ENCODE assay signal across 1 cellular context in the genomic region with DNA sequence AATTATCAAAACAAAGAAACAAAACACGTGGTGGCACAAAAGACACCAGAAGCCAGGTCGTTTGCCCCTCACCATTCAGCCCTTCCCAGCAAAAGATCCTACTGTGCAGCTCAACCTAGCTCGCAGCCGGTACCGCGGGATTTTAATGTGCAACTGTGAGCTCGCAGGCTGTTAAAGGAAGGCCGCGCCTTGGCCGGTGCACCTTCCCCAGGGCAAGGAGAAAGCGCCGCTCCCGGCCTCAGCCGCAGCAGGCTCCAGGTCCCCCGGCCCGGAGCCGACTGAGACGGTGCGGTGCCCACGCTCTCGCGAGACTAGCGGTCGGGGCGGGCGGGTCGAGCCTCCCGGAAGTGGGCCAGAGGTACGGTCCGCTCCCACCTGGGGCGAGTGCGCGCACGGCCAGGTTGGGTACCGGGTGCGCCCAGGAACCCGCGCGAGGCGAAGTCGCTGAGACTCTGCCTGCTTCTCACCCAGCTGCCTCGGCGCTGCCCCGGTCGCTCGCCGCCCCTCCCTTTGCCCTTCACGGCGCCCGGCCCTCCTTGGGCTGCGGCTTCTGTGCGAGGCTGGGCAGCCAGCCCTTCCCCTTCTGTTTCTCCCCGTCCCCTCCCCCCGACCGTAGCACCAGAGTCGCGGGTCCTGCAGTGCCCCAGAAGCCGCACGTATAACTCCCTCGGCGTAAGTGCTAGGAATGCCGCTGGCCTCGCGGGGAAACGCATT.
A peak's percentile ranks its signal among the peaks of the same experiment; 100 is the strongest.
TF ChIP-seq lines count a peak whose summit lies in the region.

A gene (plus strand): TSS at position 618 of the 714 bp plus-strand sequence. CDS start 682 bp downstream, outside the sequence.

TF ChIP-seq in K562, 482 proteins besides CTCF, POLR2A, EP300 and RAD21 (continued from another document and continues in another):
- TF ChIP-seq, protein P1, sequence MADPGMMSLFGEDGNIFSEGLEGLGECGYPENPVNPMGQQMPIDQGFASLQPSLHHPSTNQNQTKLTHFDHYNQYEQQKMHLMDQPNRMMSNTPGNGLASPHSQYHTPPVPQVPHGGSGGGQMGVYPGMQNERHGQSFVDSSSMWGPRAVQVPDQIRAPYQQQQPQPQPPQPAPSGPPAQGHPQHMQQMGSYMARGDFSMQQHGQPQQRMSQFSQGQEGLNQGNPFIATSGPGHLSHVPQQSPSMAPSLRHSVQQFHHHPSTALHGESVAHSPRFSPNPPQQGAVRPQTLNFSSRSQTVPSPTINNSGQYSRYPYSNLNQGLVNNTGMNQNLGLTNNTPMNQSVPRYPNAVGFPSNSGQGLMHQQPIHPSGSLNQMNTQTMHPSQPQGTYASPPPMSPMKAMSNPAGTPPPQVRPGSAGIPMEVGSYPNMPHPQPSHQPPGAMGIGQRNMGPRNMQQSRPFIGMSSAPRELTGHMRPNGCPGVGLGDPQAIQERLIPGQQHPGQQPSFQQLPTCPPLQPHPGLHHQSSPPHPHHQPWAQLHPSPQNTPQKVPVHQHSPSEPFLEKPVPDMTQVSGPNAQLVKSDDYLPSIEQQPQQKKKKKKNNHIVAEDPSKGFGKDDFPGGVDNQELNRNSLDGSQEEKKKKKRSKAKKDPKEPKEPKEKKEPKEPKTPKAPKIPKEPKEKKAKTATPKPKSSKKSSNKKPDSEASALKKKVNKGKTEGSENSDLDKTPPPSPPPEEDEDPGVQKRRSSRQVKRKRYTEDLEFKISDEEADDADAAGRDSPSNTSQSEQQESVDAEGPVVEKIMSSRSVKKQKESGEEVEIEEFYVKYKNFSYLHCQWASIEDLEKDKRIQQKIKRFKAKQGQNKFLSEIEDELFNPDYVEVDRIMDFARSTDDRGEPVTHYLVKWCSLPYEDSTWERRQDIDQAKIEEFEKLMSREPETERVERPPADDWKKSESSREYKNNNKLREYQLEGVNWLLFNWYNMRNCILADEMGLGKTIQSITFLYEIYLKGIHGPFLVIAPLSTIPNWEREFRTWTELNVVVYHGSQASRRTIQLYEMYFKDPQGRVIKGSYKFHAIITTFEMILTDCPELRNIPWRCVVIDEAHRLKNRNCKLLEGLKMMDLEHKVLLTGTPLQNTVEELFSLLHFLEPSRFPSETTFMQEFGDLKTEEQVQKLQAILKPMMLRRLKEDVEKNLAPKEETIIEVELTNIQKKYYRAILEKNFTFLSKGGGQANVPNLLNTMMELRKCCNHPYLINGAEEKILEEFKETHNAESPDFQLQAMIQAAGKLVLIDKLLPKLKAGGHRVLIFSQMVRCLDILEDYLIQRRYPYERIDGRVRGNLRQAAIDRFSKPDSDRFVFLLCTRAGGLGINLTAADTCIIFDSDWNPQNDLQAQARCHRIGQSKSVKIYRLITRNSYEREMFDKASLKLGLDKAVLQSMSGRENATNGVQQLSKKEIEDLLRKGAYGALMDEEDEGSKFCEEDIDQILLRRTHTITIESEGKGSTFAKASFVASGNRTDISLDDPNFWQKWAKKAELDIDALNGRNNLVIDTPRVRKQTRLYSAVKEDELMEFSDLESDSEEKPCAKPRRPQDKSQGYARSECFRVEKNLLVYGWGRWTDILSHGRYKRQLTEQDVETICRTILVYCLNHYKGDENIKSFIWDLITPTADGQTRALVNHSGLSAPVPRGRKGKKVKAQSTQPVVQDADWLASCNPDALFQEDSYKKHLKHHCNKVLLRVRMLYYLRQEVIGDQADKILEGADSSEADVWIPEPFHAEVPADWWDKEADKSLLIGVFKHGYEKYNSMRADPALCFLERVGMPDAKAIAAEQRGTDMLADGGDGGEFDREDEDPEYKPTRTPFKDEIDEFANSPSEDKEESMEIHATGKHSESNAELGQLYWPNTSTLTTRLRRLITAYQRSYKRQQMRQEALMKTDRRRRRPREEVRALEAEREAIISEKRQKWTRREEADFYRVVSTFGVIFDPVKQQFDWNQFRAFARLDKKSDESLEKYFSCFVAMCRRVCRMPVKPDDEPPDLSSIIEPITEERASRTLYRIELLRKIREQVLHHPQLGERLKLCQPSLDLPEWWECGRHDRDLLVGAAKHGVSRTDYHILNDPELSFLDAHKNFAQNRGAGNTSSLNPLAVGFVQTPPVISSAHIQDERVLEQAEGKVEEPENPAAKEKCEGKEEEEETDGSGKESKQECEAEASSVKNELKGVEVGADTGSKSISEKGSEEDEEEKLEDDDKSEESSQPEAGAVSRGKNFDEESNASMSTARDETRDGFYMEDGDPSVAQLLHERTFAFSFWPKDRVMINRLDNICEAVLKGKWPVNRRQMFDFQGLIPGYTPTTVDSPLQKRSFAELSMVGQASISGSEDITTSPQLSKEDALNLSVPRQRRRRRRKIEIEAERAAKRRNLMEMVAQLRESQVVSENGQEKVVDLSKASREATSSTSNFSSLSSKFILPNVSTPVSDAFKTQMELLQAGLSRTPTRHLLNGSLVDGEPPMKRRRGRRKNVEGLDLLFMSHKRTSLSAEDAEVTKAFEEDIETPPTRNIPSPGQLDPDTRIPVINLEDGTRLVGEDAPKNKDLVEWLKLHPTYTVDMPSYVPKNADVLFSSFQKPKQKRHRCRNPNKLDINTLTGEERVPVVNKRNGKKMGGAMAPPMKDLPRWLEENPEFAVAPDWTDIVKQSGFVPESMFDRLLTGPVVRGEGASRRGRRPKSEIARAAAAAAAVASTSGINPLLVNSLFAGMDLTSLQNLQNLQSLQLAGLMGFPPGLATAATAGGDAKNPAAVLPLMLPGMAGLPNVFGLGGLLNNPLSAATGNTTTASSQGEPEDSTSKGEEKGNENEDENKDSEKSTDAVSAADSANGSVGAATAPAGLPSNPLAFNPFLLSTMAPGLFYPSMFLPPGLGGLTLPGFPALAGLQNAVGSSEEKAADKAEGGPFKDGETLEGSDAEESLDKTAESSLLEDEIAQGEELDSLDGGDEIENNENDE (IDR thresholded peaks at IDR 0.05; ENCODE audit: low read depth, low read length) = no peak
- TF ChIP-seq HCFC1 (IDR thresholded peaks at IDR 0.05; ENCODE audit: low read depth, low read length) (peak; percentile 35), SAFB (IDR thresholded peaks at IDR 0.05; ENCODE audit: borderline replicate concordance, low read depth, low read length) (0 out of 2 replicates have a peak, but pooled peaks have one; percentile 47), RB1 (IDR thresholded peaks at IDR 0.05; ENCODE audit: low read depth) (peak; percentile 73), ESRRB (CRISPR knock-in tag; IDR thresholded peaks at IDR 0.05; ENCODE audit: borderline replicate concordance) (no peak), FOSL1 (tag; conservative IDR thresholded peaks at IDR 0.05) (no peak), NFIX (CRISPR knock-in tag; IDR thresholded peaks at IDR 0.05; ENCODE audit: low read depth) (no peak), MECOM (CRISPR knock-in tag; IDR thresholded peaks at IDR 0.05) (no peak), CBX3 (IDR thresholded peaks at IDR 0.05; ENCODE audit: borderline replicate concordance in 1 of 2, low read length in 2 of 2) (no peak), FOXK2 (conservative IDR thresholded peaks at IDR 0.05 in 1 of 2, IDR thresholded peaks at IDR 0.05 in 1 of 2; ENCODE audit: low read depth in 2 of 2) (no peak), FOXP1 (CRISPR knock-in tag; IDR thresholded peaks at IDR 0.05) (peak; percentile 82; the same call in 1 of the 2 replicates), TAF7 (tag; IDR thresholded peaks at IDR 0.05) (0 out of 2 replicates have a peak, but pooled peaks have one; percentile 24), YY1 (IDR thresholded peaks at IDR 0.05; ENCODE audit: borderline replicate concordance in 1 of 3, control insufficient read depth in 1 of 3, extremely low read depth in 1 of 3, insufficient read depth in 3 of 3, insufficient read length in 1 of 3, insufficient replicate concordance in 2 of 3, low read depth in 1 of 3, low read length in 2 of 3) (peak in 1 of 3 experiments; percentile 44), CHD4 (IDR thresholded peaks at IDR 0.05; ENCODE audit: insufficient read depth, insufficient replicate concordance, low read depth, low read length, poor library complexity, severe bottlenecking) (no peak), MYC (IDR thresholded peaks at IDR 0.05; ENCODE audit: low read depth, low read length) (peak; percentile 73), MYC (CRISPR knock-in tag; IDR thresholded peaks at IDR 0.05; ENCODE audit: borderline replicate concordance, low read depth) (no peak; the same call in 1 of the 2 replicates), PTTG1 (tag; IDR thresholded peaks at IDR 0.05; ENCODE audit: low read depth) (peak; percentile 49; the same call in 1 of the 2 replicates)
- TF ChIP-seq, protein P2, sequence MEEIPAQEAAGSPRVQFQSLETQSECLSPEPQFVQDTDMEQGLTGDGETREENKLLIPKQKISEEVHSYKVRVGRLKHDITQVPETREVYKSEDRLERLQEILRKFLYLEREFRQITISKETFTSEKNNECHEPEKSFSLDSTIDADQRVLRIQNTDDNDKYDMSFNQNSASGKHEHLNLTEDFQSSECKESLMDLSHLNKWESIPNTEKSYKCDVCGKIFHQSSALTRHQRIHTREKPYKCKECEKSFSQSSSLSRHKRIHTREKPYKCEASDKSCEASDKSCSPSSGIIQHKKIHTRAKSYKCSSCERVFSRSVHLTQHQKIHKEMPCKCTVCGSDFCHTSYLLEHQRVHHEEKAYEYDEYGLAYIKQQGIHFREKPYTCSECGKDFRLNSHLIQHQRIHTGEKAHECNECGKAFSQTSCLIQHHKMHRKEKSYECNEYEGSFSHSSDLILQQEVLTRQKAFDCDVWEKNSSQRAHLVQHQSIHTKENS (CRISPR knock-in tag; IDR thresholded peaks at IDR 0.05) = no peak
- TF ChIP-seq, protein P3, sequence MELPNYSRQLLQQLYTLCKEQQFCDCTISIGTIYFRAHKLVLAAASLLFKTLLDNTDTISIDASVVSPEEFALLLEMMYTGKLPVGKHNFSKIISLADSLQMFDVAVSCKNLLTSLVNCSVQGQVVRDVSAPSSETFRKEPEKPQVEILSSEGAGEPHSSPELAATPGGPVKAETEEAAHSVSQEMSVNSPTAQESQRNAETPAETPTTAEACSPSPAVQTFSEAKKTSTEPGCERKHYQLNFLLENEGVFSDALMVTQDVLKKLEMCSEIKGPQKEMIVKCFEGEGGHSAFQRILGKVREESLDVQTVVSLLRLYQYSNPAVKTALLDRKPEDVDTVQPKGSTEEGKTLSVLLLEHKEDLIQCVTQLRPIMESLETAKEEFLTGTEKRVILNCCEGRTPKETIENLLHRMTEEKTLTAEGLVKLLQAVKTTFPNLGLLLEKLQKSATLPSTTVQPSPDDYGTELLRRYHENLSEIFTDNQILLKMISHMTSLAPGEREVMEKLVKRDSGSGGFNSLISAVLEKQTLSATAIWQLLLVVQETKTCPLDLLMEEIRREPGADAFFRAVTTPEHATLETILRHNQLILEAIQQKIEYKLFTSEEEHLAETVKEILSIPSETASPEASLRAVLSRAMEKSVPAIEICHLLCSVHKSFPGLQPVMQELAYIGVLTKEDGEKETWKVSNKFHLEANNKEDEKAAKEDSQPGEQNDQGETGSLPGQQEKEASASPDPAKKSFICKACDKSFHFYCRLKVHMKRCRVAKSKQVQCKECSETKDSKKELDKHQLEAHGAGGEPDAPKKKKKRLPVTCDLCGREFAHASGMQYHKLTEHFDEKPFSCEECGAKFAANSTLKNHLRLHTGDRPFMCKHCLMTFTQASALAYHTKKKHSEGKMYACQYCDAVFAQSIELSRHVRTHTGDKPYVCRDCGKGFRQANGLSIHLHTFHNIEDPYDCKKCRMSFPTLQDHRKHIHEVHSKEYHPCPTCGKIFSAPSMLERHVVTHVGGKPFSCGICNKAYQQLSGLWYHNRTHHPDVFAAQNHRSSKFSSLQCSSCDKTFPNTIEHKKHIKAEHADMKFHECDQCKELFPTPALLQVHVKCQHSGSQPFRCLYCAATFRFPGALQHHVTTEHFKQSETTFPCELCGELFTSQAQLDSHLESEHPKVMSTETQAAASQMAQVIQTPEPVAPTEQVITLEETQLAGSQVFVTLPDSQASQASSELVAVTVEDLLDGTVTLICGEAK (IDR thresholded peaks at IDR 0.05) = peak; percentile 69
- TF ChIP-seq, protein P3 (CRISPR knock-in tag; IDR thresholded peaks at IDR 0.05) = no peak
- TF ChIP-seq, protein P4, sequence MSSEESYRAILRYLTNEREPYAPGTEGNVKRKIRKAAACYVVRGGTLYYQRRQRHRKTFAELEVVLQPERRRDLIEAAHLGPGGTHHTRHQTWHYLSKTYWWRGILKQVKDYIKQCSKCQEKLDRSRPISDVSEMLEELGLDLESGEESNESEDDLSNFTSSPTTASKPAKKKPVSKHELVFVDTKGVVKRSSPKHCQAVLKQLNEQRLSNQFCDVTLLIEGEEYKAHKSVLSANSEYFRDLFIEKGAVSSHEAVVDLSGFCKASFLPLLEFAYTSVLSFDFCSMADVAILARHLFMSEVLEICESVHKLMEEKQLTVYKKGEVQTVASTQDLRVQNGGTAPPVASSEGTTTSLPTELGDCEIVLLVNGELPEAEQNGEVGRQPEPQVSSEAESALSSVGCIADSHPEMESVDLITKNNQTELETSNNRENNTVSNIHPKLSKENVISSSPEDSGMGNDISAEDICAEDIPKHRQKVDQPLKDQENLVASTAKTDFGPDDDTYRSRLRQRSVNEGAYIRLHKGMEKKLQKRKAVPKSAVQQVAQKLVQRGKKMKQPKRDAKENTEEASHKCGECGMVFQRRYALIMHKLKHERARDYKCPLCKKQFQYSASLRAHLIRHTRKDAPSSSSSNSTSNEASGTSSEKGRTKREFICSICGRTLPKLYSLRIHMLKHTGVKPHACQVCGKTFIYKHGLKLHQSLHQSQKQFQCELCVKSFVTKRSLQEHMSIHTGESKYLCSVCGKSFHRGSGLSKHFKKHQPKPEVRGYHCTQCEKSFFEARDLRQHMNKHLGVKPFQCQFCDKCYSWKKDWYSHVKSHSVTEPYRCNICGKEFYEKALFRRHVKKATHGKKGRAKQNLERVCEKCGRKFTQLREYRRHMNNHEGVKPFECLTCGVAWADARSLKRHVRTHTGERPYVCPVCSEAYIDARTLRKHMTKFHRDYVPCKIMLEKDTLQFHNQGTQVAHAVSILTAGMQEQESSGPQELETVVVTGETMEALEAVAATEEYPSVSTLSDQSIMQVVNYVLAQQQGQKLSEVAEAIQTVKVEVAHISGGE (CRISPR knock-in tag; IDR thresholded peaks at IDR 0.05) = peak in 1 of 3 experiments; percentile 73; a peak in 2 of 6 replicates
